22 cellular contexts compared by ENCODE assay signal in the genomic region with DNA sequence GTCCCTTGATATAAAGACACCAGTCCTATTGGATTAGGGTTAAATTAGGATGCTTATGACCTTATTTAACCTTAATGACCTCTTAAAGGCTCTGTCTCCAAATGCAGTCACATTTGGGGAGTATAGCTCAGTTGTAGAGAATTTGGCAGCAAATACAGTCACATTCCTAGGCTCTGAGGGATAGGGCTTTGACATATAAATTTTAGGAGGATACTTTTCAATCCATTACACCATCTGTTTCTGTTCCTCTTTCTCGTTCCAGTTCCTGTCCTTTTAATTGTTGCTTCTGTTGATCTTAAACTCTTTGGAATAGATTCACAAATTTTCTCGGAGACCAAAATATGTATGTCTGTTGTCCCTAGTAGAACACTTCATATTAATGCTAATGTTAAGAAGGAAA.
"Had no signal": no experiment of that assay in that cellular context is flagged by ENCODE, and none has a peak within 500 bp of the region (broad histone marks: within the 10 kb centered on the region; RNA-seq: fewer than 3 reads in every experiment).

No MANE protein-coding gene starts in this region.

- H3K27ac Mint-ChIP-seq: activated CD4-positive, alpha-beta memory T cell treated with anti-CD3 and anti-CD28 coated beads, Interleukin-2, amount 10 ng/mL, durations not matched to agents 7 days and 5 days; activated CD4-positive, alpha-beta T cell treated with anti-CD3 and anti-CD28 coated beads, Interleukin-2, amount 10 ng/mL, durations not matched to agents 24 days and 14 days; activated naive CD8-positive, alpha-beta T cell treated with anti-CD3 and anti-CD28 coated beads, Interleukin-2, amount 50 U/mL, for 24 hours; activated T-cell treated with anti-CD3 and anti-CD28 coated beads, Interleukin-2, amount 50 U/mL, for 72 hours; naive thymus-derived CD4-positive, alpha-beta T cell; T-helper 17 cell had no signal

- H3K27me3 ChIP-seq: heart right ventricle, upper lobe of left lung had no signal

- H3K36me3 ChIP-seq: heart right ventricle, thoracic aorta, upper lobe of left lung had no signal

- ATAC-seq: activated CD4-positive, CD25-positive, alpha-beta regulatory T cell treated with anti-CD3 and anti-CD28 coated beads, Interleukin-2, amount 50 U/mL, for 24 hours; activated naive CD8-positive, alpha-beta T cell treated with anti-CD3 and anti-CD28 coated beads, Interleukin-2, amount 50 U/mL, for 24 hours; activated T-cell treated with anti-CD3 and anti-CD28 coated beads, Interleukin-2, amount 50 U/mL, for 72 hours; naive thymus-derived CD4-positive, alpha-beta T cell; T-helper 17 cell had no signal

- DNase-seq: activated CD4-positive, alpha-beta memory T cell treated with anti-CD3 and anti-CD28 coated beads, Interleukin-2, amount 10 ng/mL, durations not matched to agents 7 days and 5 days; activated CD4-positive, alpha-beta T cell treated with anti-CD3 and anti-CD28 coated beads, Interleukin-2, amount 10 ng/mL, durations not matched to agents 24 days and 14 days; activated effector memory CD4-positive, alpha-beta T cell treated with Interleukin-2 at 50 U/mL for 16 hours; activated naive CD4-positive, alpha-beta T cell treated with anti-CD3 and anti-CD28 coated beads, Interleukin-2, amount 50 U/mL, for 16 hours; activated naive CD8-positive, alpha-beta T cell treated with anti-CD3 and anti-CD28 coated beads, Interleukin-2, amount 50 U/mL, for 24 hours; activated T-cell treated with anti-CD3 and anti-CD28 coated beads, Interleukin-2, amount 50 U/mL, for 72 hours; cortex of kidney; foreskin fibroblast; heart right ventricle; islet precursor cell; left cardiac atrium; naive thymus-derived CD4-positive, alpha-beta T cell; occipital lobe; posterior cingulate gyrus; stimulated activated CD4-positive, alpha-beta T cell treated with anti-CD3 and anti-CD28 coated beads, Interleukin-4, amount 100 ng/mL, for 24 hours; stimulated activated naive CD4-positive, alpha-beta T cell treated with Interleukin-2 at 50 U/mL for 16 hours; T-helper 17 cell; upper lobe of left lung had no signal

- H3K36me3 Mint-ChIP-seq: naive thymus-derived CD4-positive, alpha-beta T cell had no signal

- H3K9me3 Mint-ChIP-seq: activated CD4-positive, alpha-beta memory T cell treated with anti-CD3 and anti-CD28 coated beads, Interleukin-2, amount 10 ng/mL, durations not matched to agents 7 days and 5 days; activated CD4-positive, alpha-beta T cell treated with anti-CD3 and anti-CD28 coated beads, Interleukin-2, amount 10 ng/mL, durations not matched to agents 24 days and 14 days; activated naive CD8-positive, alpha-beta T cell treated with anti-CD3 and anti-CD28 coated beads, Interleukin-2, amount 50 U/mL, for 24 hours; neural crest cell had no signal

- H3K4me3 Mint-ChIP-seq: activated CD4-positive, alpha-beta memory T cell treated with anti-CD3 and anti-CD28 coated beads, Interleukin-2, amount 10 ng/mL, durations not matched to agents 7 days and 5 days; activated CD4-positive, alpha-beta T cell treated with anti-CD3 and anti-CD28 coated beads, Interleukin-2, amount 10 ng/mL, durations not matched to agents 24 days and 14 days; activated naive CD8-positive, alpha-beta T cell treated with anti-CD3 and anti-CD28 coated beads, Interleukin-2, amount 50 U/mL, for 24 hours; activated T-cell treated with anti-CD3 and anti-CD28 coated beads, Interleukin-2, amount 50 U/mL, for 72 hours; naive thymus-derived CD4-positive, alpha-beta T cell; neural crest cell; T-helper 17 cell had no signal

- H3K27me3 Mint-ChIP-seq: activated CD4-positive, alpha-beta memory T cell treated with anti-CD3 and anti-CD28 coated beads, Interleukin-2, amount 10 ng/mL, durations not matched to agents 7 days and 5 days; activated CD4-positive, alpha-beta T cell treated with anti-CD3 and anti-CD28 coated beads, Interleukin-2, amount 10 ng/mL, durations not matched to agents 24 days and 14 days; T-helper 17 cell had no signal

- H3K4me1 Mint-ChIP-seq: activated CD4-positive, alpha-beta memory T cell treated with anti-CD3 and anti-CD28 coated beads, Interleukin-2, amount 10 ng/mL, durations not matched to agents 7 days and 5 days; activated CD4-positive, alpha-beta T cell treated with anti-CD3 and anti-CD28 coated beads, Interleukin-2, amount 10 ng/mL, durations not matched to agents 24 days and 14 days; activated naive CD8-positive, alpha-beta T cell treated with anti-CD3 and anti-CD28 coated beads, Interleukin-2, amount 50 U/mL, for 24 hours; naive thymus-derived CD4-positive, alpha-beta T cell; neural crest cell; T-helper 17 cell had no signal

- H3K4me3 ChIP-seq: heart right ventricle, lung, thoracic aorta, upper lobe of left lung had no signal

- H3K27ac ChIP-seq: thoracic aorta had no signal

- H3K9me3 ChIP-seq: heart right ventricle, thoracic aorta, upper lobe of left lung had no signal
